ENCODE assay signal across 13 cellular contexts in the genomic region with DNA sequence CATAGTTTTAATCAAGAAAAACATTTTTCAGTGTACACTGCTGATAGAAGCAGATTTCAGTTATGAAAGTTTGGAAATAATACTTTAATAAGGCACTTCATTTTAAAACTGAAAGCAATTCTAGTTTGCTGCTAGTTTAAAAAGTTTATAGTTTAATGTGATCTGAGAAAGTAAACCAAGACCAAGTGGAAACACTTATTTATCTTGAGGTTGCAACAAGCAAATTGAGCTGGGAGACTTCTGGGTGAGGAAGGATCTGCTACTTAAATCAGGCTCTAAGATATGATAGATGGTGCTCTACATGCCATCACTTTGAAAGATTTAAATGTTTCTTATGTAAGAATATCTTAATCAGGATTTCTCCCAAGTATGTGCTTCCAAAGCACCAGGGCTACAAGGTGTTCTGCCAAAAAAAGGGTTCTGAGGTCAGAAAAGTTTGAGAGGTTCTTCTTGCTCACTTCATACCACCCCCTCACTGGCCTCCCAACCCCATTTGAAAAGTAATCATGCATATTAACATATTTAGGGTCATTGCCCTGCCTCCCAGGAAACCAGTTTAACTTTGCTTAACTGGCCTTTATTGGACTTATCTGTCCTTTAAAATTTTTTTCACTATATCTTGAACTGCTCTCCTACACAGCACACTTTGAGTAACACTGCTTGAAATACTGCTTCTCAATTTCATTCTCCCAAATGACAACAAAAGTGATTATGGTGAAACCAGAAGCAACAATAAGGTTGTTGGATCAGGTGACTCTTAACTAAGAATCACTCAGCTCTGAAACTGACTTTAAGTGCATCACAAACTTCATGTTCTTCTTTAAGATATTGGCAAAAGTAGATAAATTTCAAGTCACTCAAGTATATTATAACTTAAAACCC. TPM values are rescaled to one million over a fixed set of nuclear protein-coding genes. Genes with fewer than 3 reads are reported as not detected.
DNase-seq lines count a peak whose midpoint lies in the region; ATAC-seq and TF ChIP-seq lines count a peak whose summit lies in the region.
"Had no signal": no experiment of that assay in that cellular context is flagged by ENCODE, and none has a peak within 500 bp of the region (broad histone marks: within the 10 kb centered on the region; RNA-seq: fewer than 3 reads in every experiment).

No MANE protein-coding gene starts in this region.

- H3K79me2 ChIP-seq in DOHH2 (ENCODE audit: control insufficient read depth, low read length) = peaks cover 43% of the 10 kb centered on the region
- peaks cover 98% of the 10 kb centered on the region for H3K79me2 ChIP-seq in GM23338 (replicated peaks; ENCODE audit: insufficient read depth)

- H3K36me3 ChIP-seq in DOHH2 (ENCODE audit: control insufficient read depth, low read length) (no peaks in the 10 kb centered on the region; the same call in 1 of the 2 replicates), GM23338 (ENCODE audit: insufficient read depth) (no peaks in the 10 kb centered on the region), adipocyte (ENCODE audit: control insufficient read depth, insufficient read depth, low read length, severe bottlenecking) (no peaks in the 10 kb centered on the region), muscle layer of duodenum (ENCODE audit: control insufficient read depth in 1 of 2, insufficient read depth in 2 of 2, low read length in 2 of 2) (no peaks in the 10 kb centered on the region)

- peaks cover 30% of the 10 kb centered on the region for H3K4me1 Mint-ChIP-seq in GM23338

- H3K9ac ChIP-seq in adipocyte (ENCODE audit: low read length) = no peak overlapping the region

- no peak; the same call in 1 of the 3 replicates for ATAC-seq in GM23338
- ATAC-seq in HG03439 (IDR thresholded peaks at IDR 0.05; ENCODE audit: unreplicated experiment) = no peak
- no peak for ATAC-seq in GM19467 (IDR thresholded peaks at IDR 0.05; ENCODE audit: unreplicated experiment)
- ATAC-seq in GM21423 (IDR thresholded peaks at IDR 0.05; ENCODE audit: unreplicated experiment) = no peak
- ATAC-seq: stimulated activated naive CD8-positive, alpha-beta T cell treated with anti-CD3 and anti-CD28 coated beads, Interleukin-15, amount 100 ng/mL, for 72 hours had no signal

- H2AFZ ChIP-seq in GM23338 = no peak overlapping the region

- no peaks in the 10 kb centered on the region for H3K36me3 Mint-ChIP-seq in GM23338 (ENCODE audit: low read depth)
- H3K36me3 Mint-ChIP-seq: activated naive CD4-positive, alpha-beta T cell treated with anti-CD3 and anti-CD28 coated beads, Interleukin-2, amount 10 ng/mL, durations not matched to agents 7 days and 5 days had no signal

- no peaks in the 10 kb centered on the region for H3K9me2 ChIP-seq in DOHH2 (replicated peaks; ENCODE audit: control insufficient read depth, low read length)
- H3K9me2 ChIP-seq in GM23338 (ENCODE audit: insufficient read depth) = no peaks in the 10 kb centered on the region

- peaks cover 4% of the 10 kb centered on the region; the same call in 1 of the 2 replicates for H3F3A ChIP-seq in DOHH2 (ENCODE audit: control insufficient read depth, insufficient read depth)
- no peaks in the 10 kb centered on the region for H3F3A ChIP-seq in GM23338 (replicated peaks; ENCODE audit: low read depth)

- H3K27ac ChIP-seq in DOHH2 (ENCODE audit: low read depth, low read length) (peak overlapping the region; percentile 16), GM23338 (ENCODE audit: low read depth) (0 out of 2 replicates have a peak overlapping the region, but pooled peaks have one; percentile 3), muscle layer of duodenum (ENCODE audit: low read length) (peak overlapping the region; percentile 48)

- H3K27me3 ChIP-seq in DOHH2 (ENCODE audit: control insufficient read depth, low read length) (no peaks in the 10 kb centered on the region), GM23338 (ENCODE audit: insufficient read depth) (no peaks in the 10 kb centered on the region), adipocyte (replicated peaks; ENCODE audit: control insufficient read depth, insufficient read depth, low read length) (no peaks in the 10 kb centered on the region), muscle layer of duodenum (ENCODE audit: low read depth, low read length) (no peaks in the 10 kb centered on the region)

- no peak for TF ChIP-seq CTCF in DOHH2 (IDR thresholded peaks at IDR 0.05; ENCODE audit: low read depth, low read length, poor library complexity, severe bottlenecking)
- no peak for TF ChIP-seq CTCF in GM23338 (conservative IDR thresholded peaks at IDR 0.05; ENCODE audit: low read depth in 2 of 2)

- H3K4me2 ChIP-seq in DOHH2 (ENCODE audit: low read length) (peak overlapping the region; percentile 43), GM23338 (peak overlapping the region; percentile 50)

- H3K9me3 ChIP-seq in DOHH2 (ENCODE audit: control insufficient read depth, insufficient read depth, low read length) (no peaks in the 10 kb centered on the region), adipocyte (ENCODE audit: control insufficient read depth, low read length) (no peaks in the 10 kb centered on the region), muscle layer of duodenum (ENCODE audit: control insufficient read depth in 1 of 2, low read length in 2 of 2) (no peaks in the 10 kb centered on the region)

- H3K4me1 ChIP-seq in DOHH2 (ENCODE audit: control insufficient read depth, low read length) (peaks cover 43% of the 10 kb centered on the region), GM23338 (ENCODE audit: insufficient read depth) (peaks cover 40% of the 10 kb centered on the region), adipocyte (ENCODE audit: control insufficient read depth, insufficient read depth, low read length) (peaks cover 42% of the 10 kb centered on the region), muscle layer of duodenum (ENCODE audit: control insufficient read depth in 1 of 2, insufficient read depth in 2 of 2, low read length in 2 of 2) (peaks cover 4 to 11% of the 10 kb centered on the region in 2 donors)

- H4K20me1 ChIP-seq in DOHH2 (ENCODE audit: control insufficient read depth, insufficient read depth, low read depth, low read length) (no peaks in the 10 kb centered on the region), GM23338 (replicated peaks; ENCODE audit: insufficient read depth) (no peaks in the 10 kb centered on the region)

- DNase-seq in GM23338 (ENCODE audit: low spot score) = no peak
- peak; percentile 27 for DNase-seq in adipocyte (ENCODE audit: low read depth)
- no peak for DNase-seq in DMS114 treated with DMSO at 0.1 percent for 48 hours (lab: John Stamatoyannopoulos, UW; ENCODE audit: unreplicated experiment)
- DNase-seq: activated CD4-positive, alpha-beta T cell treated with anti-CD3 and anti-CD28 coated beads, Interleukin-2, amount 50 U/mL, for 4 hours; activated naive CD4-positive, alpha-beta T cell treated with anti-CD3 and anti-CD28 coated beads, Interleukin-2, amount 10 ng/mL, durations not matched to agents 7 days and 5 days; EL; NCI-H748 treated with DMSO at 0.1 percent for 48 hours; stimulated activated naive CD8-positive, alpha-beta T cell treated with anti-CD3 and anti-CD28 coated beads, Interleukin-15, amount 100 ng/mL, for 72 hours had no signal

- H3K9me3 Mint-ChIP-seq in GM23338 = no peaks in the 10 kb centered on the region
- H3K9me3 Mint-ChIP-seq: activated naive CD4-positive, alpha-beta T cell treated with anti-CD3 and anti-CD28 coated beads, Interleukin-2, amount 10 ng/mL, durations not matched to agents 7 days and 5 days; stimulated activated naive CD8-positive, alpha-beta T cell treated with anti-CD3 and anti-CD28 coated beads, Interleukin-15, amount 100 ng/mL, for 72 hours had no signal

- peak overlapping the region; percentile 57 for H3K27ac Mint-ChIP-seq in GM23338
- H3K27ac Mint-ChIP-seq: activated naive CD4-positive, alpha-beta T cell treated with anti-CD3 and anti-CD28 coated beads, Interleukin-2, amount 10 ng/mL, durations not matched to agents 7 days and 5 days had no signal

- peak overlapping the region; percentile 20 for H3K4me3 Mint-ChIP-seq in GM23338
- H3K4me3 Mint-ChIP-seq: activated naive CD4-positive, alpha-beta T cell treated with anti-CD3 and anti-CD28 coated beads, Interleukin-2, amount 10 ng/mL, durations not matched to agents 7 days and 5 days; stimulated activated naive CD8-positive, alpha-beta T cell treated with anti-CD3 and anti-CD28 coated beads, Interleukin-15, amount 100 ng/mL, for 72 hours had no signal

- H3K4me3 ChIP-seq in DOHH2 (ENCODE audit: low read length) (peak overlapping the region; percentile 36), GM23338 (peak overlapping the region; percentile 7; the same call in 1 of the 2 replicates), adipocyte (ENCODE audit: low read length) (peak overlapping the region; percentile 45), muscle layer of duodenum (ENCODE audit: low read depth in 1 of 2, low read length in 2 of 2) (no peak overlapping the region)

- peaks cover 2% of the 10 kb centered on the region for H3K27me3 Mint-ChIP-seq in GM23338 (ENCODE audit: insufficient read depth, low read depth, poor library complexity)
- H3K27me3 Mint-ChIP-seq: activated naive CD4-positive, alpha-beta T cell treated with anti-CD3 and anti-CD28 coated beads, Interleukin-2, amount 10 ng/mL, durations not matched to agents 7 days and 5 days; stimulated activated naive CD8-positive, alpha-beta T cell treated with anti-CD3 and anti-CD28 coated beads, Interleukin-15, amount 100 ng/mL, for 72 hours had no signal

TF ChIP-seq in GM23338, 12 proteins besides CTCF, POLR2A, EP300 and RAD21 (continues in another document):
- TF ChIP-seq POLR2AphosphoS5 (IDR thresholded peaks at IDR 0.05; ENCODE audit: low read depth) (no peak), NANOG (IDR thresholded peaks at IDR 0.05; ENCODE audit: borderline replicate concordance) (no peak), EZH2 (IDR thresholded peaks at IDR 0.05; ENCODE audit: low read depth, unreplicated experiment) (no peak), EZH2phosphoT487 (IDR thresholded peaks at IDR 0.05; ENCODE audit: unreplicated experiment) (no peak)
- TF ChIP-seq, protein P1, sequence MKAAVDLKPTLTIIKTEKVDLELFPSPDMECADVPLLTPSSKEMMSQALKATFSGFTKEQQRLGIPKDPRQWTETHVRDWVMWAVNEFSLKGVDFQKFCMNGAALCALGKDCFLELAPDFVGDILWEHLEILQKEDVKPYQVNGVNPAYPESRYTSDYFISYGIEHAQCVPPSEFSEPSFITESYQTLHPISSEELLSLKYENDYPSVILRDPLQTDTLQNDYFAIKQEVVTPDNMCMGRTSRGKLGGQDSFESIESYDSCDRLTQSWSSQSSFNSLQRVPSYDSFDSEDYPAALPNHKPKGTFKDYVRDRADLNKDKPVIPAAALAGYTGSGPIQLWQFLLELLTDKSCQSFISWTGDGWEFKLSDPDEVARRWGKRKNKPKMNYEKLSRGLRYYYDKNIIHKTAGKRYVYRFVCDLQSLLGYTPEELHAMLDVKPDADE (IDR thresholded peaks at IDR 0.05) = no peak

RNA-seq across cellular contexts. Expression of gene SLC44A1, which starts 15.5 kb away (rescaled TPM):
- total RNA-seq in GM23338 (2014; rRNA removed; shearing (Covaris generic)) = 74.4 and 75.0 TPM in 2 replicates
- 14.9 and 15.0 TPM in 2 replicates for polyA plus RNA-seq in GM23338 (2016; fragmentation: Nextera tagmentation; extraction: Ambion mirVana)

Comparison
In these comparisons a context has a peak if more than half of its experiments do, and no peak if none do; other contexts are left out.
1. H3K4me3 ChIP-seq: peak in DOHH2 (single experiment), GM23338 (single experiment) and adipocyte (single experiment); none in muscle layer of duodenum (0 of 2).
2. Peak in every context shown above with its lines, with median percentiles within 50 percentile points of each other: H3K27ac ChIP-seq.